1 cellular context compared by ENCODE assay signal in genomic region chr1:109426278-109427170, GRCh38.
A peak's percentile ranks its signal among the peaks of the same experiment; 100 is the strongest.
TF ChIP-seq lines count a peak whose summit lies in the region.

TSS of gene PSMA5 (minus strand) at chr1:109426448. CDS start at chr1:109426330, 118 bp downstream.

TF ChIP-seq in HepG2, 621 proteins besides CTCF, POLR2A, EP300 and RAD21 (continued from another document and continues in another):
- no peak for TF ChIP-seq NR2F6 (IDR thresholded peaks at IDR 0.05)
- TF ChIP-seq NR2F6 (CRISPR knock-in tag; IDR thresholded peaks at IDR 0.05) = no peak
- TF ChIP-seq MAF1 (CRISPR knock-in tag; IDR thresholded peaks at IDR 0.05; ENCODE audit: borderline replicate concordance) = 0 out of 2 replicates have a peak, but pooled peaks have one; percentile 29
- 0 out of 2 replicates have a peak, but pooled peaks have one; percentile 39 for TF ChIP-seq KLF15 (CRISPR knock-in tag; IDR thresholded peaks at IDR 0.05; ENCODE audit: borderline replicate concordance)
- TF ChIP-seq ZNF3 (CRISPR knock-in tag; IDR thresholded peaks at IDR 0.05) = no peak
- TF ChIP-seq ZNF460 (CRISPR knock-in tag; IDR thresholded peaks at IDR 0.05; ENCODE audit: borderline replicate concordance) = no peak
- TF ChIP-seq ZFYVE20 (CRISPR knock-in tag; IDR thresholded peaks at IDR 0.05; ENCODE audit: borderline replicate concordance, low read depth) = no peak
- TF ChIP-seq SOX5 (CRISPR knock-in tag; IDR thresholded peaks at IDR 0.05; ENCODE audit: borderline replicate concordance) = no peak
- TF ChIP-seq THAP11 (CRISPR knock-in tag; IDR thresholded peaks at IDR 0.05) = peak; percentile 89
- 0 out of 2 replicates have a peak, but pooled peaks have one; percentile 42 for TF ChIP-seq ZBTB20 (CRISPR knock-in tag; IDR thresholded peaks at IDR 0.05; ENCODE audit: borderline replicate concordance, low read depth)
- TF ChIP-seq SNAPC4 (CRISPR knock-in tag; IDR thresholded peaks at IDR 0.05) = peak; percentile 82; the same call in 1 of the 2 replicates
- 0 out of 2 replicates have a peak, but pooled peaks have one; percentile 31 for TF ChIP-seq ZNF256 (CRISPR knock-in tag; conservative IDR thresholded peaks at IDR 0.05)
- TF ChIP-seq ZNF101 (CRISPR knock-in tag; IDR thresholded peaks at IDR 0.05; ENCODE audit: borderline replicate concordance, low read depth) = peak; percentile 70; the same call in 1 of the 2 replicates
- no peak for TF ChIP-seq ZKSCAN8 (CRISPR knock-in tag; IDR thresholded peaks at IDR 0.05; ENCODE audit: borderline replicate concordance)
- TF ChIP-seq FOXO1 (CRISPR knock-in tag; IDR thresholded peaks at IDR 0.05) = no peak
- TF ChIP-seq SMYD3 (CRISPR knock-in tag; IDR thresholded peaks at IDR 0.05) = no peak
- no peak; the same call in 1 of the 2 replicates for TF ChIP-seq GTF2F1 (IDR thresholded peaks at IDR 0.05; ENCODE audit: low read length)
- TF ChIP-seq ZNF343 (CRISPR knock-in tag; IDR thresholded peaks at IDR 0.05) = peak; percentile 68
- TF ChIP-seq KLF16 (CRISPR knock-in tag; IDR thresholded peaks at IDR 0.05) = peak in 1 of 2 experiments; percentile 48; a peak in 1 of 4 replicates
- TF ChIP-seq, protein P1, sequence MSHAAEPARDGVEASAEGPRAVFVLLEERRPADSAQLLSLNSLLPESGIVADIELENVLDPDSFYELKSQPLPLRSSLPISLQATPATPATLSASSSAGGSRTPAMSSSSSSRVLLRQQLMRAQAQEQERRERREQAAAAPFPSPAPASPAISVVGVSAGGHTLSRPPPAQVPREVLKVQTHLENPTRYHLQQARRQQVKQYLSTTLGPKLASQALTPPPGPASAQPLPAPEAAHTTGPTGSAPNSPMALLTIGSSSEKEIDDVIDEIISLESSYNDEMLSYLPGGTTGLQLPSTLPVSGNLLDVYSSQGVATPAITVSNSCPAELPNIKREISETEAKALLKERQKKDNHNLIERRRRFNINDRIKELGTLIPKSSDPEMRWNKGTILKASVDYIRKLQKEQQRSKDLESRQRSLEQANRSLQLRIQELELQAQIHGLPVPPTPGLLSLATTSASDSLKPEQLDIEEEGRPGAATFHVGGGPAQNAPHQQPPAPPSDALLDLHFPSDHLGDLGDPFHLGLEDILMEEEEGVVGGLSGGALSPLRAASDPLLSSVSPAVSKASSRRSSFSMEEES (CRISPR knock-in tag; IDR thresholded peaks at IDR 0.05) = peak; percentile 81
- TF ChIP-seq NR0B2 (CRISPR knock-in tag; IDR thresholded peaks at IDR 0.05) = peak; percentile 73; the same call in 1 of the 2 replicates
- 0 out of 2 replicates have a peak, but pooled peaks have one; percentile 15 for TF ChIP-seq ETV6 (CRISPR knock-in tag; conservative IDR thresholded peaks at IDR 0.05)
- TF ChIP-seq, protein P2, sequence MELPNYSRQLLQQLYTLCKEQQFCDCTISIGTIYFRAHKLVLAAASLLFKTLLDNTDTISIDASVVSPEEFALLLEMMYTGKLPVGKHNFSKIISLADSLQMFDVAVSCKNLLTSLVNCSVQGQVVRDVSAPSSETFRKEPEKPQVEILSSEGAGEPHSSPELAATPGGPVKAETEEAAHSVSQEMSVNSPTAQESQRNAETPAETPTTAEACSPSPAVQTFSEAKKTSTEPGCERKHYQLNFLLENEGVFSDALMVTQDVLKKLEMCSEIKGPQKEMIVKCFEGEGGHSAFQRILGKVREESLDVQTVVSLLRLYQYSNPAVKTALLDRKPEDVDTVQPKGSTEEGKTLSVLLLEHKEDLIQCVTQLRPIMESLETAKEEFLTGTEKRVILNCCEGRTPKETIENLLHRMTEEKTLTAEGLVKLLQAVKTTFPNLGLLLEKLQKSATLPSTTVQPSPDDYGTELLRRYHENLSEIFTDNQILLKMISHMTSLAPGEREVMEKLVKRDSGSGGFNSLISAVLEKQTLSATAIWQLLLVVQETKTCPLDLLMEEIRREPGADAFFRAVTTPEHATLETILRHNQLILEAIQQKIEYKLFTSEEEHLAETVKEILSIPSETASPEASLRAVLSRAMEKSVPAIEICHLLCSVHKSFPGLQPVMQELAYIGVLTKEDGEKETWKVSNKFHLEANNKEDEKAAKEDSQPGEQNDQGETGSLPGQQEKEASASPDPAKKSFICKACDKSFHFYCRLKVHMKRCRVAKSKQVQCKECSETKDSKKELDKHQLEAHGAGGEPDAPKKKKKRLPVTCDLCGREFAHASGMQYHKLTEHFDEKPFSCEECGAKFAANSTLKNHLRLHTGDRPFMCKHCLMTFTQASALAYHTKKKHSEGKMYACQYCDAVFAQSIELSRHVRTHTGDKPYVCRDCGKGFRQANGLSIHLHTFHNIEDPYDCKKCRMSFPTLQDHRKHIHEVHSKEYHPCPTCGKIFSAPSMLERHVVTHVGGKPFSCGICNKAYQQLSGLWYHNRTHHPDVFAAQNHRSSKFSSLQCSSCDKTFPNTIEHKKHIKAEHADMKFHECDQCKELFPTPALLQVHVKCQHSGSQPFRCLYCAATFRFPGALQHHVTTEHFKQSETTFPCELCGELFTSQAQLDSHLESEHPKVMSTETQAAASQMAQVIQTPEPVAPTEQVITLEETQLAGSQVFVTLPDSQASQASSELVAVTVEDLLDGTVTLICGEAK (IDR thresholded peaks at IDR 0.05) = no peak
- TF ChIP-seq, protein P2 (CRISPR knock-in tag; IDR thresholded peaks at IDR 0.05) = peak; percentile 40; the same call in 1 of the 2 replicates
- peak; percentile 22; the same call in 1 of the 2 replicates for TF ChIP-seq ZNF543 (CRISPR knock-in tag; IDR thresholded peaks at IDR 0.05)
- peak; percentile 91 for TF ChIP-seq RNF2 (conservative IDR thresholded peaks at IDR 0.05; ENCODE audit: low read depth)
- TF ChIP-seq ZNF501 (CRISPR knock-in tag; IDR thresholded peaks at IDR 0.05) = peak; percentile 83
- no peak for TF ChIP-seq CBFB (CRISPR knock-in tag; IDR thresholded peaks at IDR 0.05)
- peak; percentile 90; the same call in 1 of the 2 replicates for TF ChIP-seq RFXAP (CRISPR knock-in tag; IDR thresholded peaks at IDR 0.05; ENCODE audit: borderline replicate concordance)
- peak; percentile 43 for TF ChIP-seq MXD1 (CRISPR knock-in tag; IDR thresholded peaks at IDR 0.05)
- 0 out of 2 replicates have a peak, but pooled peaks have one; percentile 28 for TF ChIP-seq ZNF547 (CRISPR knock-in tag; IDR thresholded peaks at IDR 0.05)
- TF ChIP-seq ZNF619 (CRISPR knock-in tag; IDR thresholded peaks at IDR 0.05) = peak; percentile 14; the same call in 1 of the 2 replicates
- TF ChIP-seq, protein P3, sequence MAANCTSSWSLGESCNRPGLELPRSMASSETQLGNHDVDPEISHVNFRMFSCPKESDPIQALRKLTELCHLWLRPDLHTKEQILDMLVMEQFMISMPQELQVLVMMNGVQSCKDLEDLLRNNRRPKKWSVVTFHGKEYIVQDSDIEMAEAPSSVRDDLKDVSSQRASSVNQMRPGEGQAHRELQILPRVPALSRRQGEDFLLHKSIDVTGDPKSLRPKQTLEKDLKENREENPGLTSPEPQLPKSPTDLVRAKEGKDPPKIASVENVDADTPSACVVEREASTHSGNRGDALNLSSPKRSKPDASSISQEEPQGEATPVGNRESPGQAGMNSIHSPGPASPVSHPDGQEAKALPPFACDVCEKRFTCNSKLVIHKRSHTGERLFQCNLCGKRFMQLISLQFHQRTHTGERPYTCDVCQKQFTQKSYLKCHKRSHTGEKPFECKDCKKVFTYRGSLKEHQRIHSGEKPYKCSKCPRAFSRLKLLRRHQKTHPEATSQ (CRISPR knock-in tag; IDR thresholded peaks at IDR 0.05; ENCODE audit: borderline replicate concordance) = peak; percentile 68; the same call in 1 of the 2 replicates
- peak; percentile 85 for TF ChIP-seq RFX5 (IDR thresholded peaks at IDR 0.05; ENCODE audit: low read depth, low read length)
- no peak for TF ChIP-seq PTBP1 (IDR thresholded peaks at IDR 0.05; ENCODE audit: low read depth, low read length, poor library complexity, severe bottlenecking)
- TF ChIP-seq ZNF331 (CRISPR knock-in tag; IDR thresholded peaks at IDR 0.05) = peak; percentile 81; the same call in 1 of the 2 replicates
- TF ChIP-seq HNRNPL (IDR thresholded peaks at IDR 0.05; ENCODE audit: low read depth, low read length) = peak; percentile 63; the same call in 1 of the 2 replicates
- TF ChIP-seq ZNF549 (CRISPR knock-in tag; IDR thresholded peaks at IDR 0.05) = no peak
- TF ChIP-seq TARDBP (CRISPR knock-in tag; IDR thresholded peaks at IDR 0.05) = no peak
- TF ChIP-seq ZNF75D (CRISPR knock-in tag; IDR thresholded peaks at IDR 0.05; ENCODE audit: borderline replicate concordance) = no peak
- TF ChIP-seq ZFP41 (CRISPR knock-in tag; IDR thresholded peaks at IDR 0.05; ENCODE audit: borderline replicate concordance) = no peak
- 0 out of 2 replicates have a peak, but pooled peaks have one; percentile 44 for TF ChIP-seq ZNF205 (CRISPR knock-in tag; IDR thresholded peaks at IDR 0.05)
- TF ChIP-seq DPF2 (CRISPR knock-in tag; IDR thresholded peaks at IDR 0.05; ENCODE audit: borderline replicate concordance, low read depth) = no peak
- no peak for TF ChIP-seq HBP1 (CRISPR knock-in tag; IDR thresholded peaks at IDR 0.05; ENCODE audit: low read depth)
